Comparison of ENCODE assay signal across 1 cellular context in genomic region chr7:143013897-143014296, GRCh38.
TF ChIP-seq lines count a peak whose summit lies in the region.

No MANE protein-coding gene starts in this region.

TF ChIP-seq in IMR-90, 13 proteins besides CTCF, POLR2A, EP300 and RAD21 (continued from another document):
- TF ChIP-seq, protein P1, sequence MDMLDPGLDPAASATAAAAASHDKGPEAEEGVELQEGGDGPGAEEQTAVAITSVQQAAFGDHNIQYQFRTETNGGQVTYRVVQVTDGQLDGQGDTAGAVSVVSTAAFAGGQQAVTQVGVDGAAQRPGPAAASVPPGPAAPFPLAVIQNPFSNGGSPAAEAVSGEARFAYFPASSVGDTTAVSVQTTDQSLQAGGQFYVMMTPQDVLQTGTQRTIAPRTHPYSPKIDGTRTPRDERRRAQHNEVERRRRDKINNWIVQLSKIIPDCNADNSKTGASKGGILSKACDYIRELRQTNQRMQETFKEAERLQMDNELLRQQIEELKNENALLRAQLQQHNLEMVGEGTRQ (IDR thresholded peaks at IDR 0.05; ENCODE audit: low read depth, low read length): no peak
- TF ChIP-seq RCOR1 (IDR thresholded peaks at IDR 0.05; ENCODE audit: insufficient replicate concordance, low read length) (no peak), SMC3 (IDR thresholded peaks at IDR 0.05; ENCODE audit: low read depth, low read length) (no peak), MAZ (IDR thresholded peaks at IDR 0.05; ENCODE audit: borderline replicate concordance, low read depth, low read length) (no peak), CEBPB (IDR thresholded peaks at IDR 0.05; ENCODE audit: low read depth, low read length) (no peak), NFE2L2 (IDR thresholded peaks at IDR 0.05; ENCODE audit: low read depth, low read length) (peak; percentile 85), CHD1 (IDR thresholded peaks at IDR 0.05; ENCODE audit: low read depth, low read length) (no peak), MXI1 (IDR thresholded peaks at IDR 0.05; ENCODE audit: borderline replicate concordance, low read depth, low read length) (no peak), BHLHE40 (IDR thresholded peaks at IDR 0.05; ENCODE audit: low read depth, low read length) (no peak), ELK1 (IDR thresholded peaks at IDR 0.05; ENCODE audit: borderline replicate concordance, low read depth, low read length) (no peak), RFX5 (IDR thresholded peaks at IDR 0.05; ENCODE audit: low read depth, low read length) (no peak)
